In the genomic region with DNA sequence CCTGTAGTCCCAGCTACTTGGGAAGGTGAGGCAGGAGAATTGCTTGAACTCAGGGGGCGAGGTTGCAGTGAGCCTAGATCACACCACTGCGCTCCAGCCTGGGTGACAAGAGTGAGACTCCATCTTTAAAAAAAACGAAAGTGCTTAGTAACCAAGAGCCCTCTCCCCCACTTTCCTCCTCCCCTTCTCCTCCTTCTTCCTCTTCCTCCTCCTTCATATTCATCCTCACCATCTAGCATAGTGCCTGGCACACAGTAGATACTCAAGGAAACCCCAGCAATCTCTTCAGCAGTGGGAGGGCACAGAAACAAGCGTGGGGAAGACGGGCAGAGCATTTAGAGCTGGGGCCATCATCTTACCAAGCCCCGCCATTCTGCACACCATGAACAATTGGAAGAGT, we compare ENCODE assay signal across 2 cellular contexts.
TF ChIP-seq lines count a peak whose summit lies in the region.

No MANE protein-coding gene starts in this region.

TF ChIP-seq in IMR-90, 13 proteins besides CTCF, POLR2A, EP300 and RAD21:
- TF ChIP-seq, protein P1, sequence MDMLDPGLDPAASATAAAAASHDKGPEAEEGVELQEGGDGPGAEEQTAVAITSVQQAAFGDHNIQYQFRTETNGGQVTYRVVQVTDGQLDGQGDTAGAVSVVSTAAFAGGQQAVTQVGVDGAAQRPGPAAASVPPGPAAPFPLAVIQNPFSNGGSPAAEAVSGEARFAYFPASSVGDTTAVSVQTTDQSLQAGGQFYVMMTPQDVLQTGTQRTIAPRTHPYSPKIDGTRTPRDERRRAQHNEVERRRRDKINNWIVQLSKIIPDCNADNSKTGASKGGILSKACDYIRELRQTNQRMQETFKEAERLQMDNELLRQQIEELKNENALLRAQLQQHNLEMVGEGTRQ (IDR thresholded peaks at IDR 0.05; ENCODE audit: low read depth, low read length), result no peak
- TF ChIP-seq MAZ (IDR thresholded peaks at IDR 0.05; ENCODE audit: borderline replicate concordance, low read depth, low read length) (no peak), RCOR1 (IDR thresholded peaks at IDR 0.05; ENCODE audit: insufficient replicate concordance, low read length) (no peak), MXI1 (IDR thresholded peaks at IDR 0.05; ENCODE audit: borderline replicate concordance, low read depth, low read length) (no peak)

TF ChIP-seq in K562, 482 proteins besides CTCF, POLR2A, EP300 and RAD21 (continues in another document):
- TF ChIP-seq, protein P2, sequence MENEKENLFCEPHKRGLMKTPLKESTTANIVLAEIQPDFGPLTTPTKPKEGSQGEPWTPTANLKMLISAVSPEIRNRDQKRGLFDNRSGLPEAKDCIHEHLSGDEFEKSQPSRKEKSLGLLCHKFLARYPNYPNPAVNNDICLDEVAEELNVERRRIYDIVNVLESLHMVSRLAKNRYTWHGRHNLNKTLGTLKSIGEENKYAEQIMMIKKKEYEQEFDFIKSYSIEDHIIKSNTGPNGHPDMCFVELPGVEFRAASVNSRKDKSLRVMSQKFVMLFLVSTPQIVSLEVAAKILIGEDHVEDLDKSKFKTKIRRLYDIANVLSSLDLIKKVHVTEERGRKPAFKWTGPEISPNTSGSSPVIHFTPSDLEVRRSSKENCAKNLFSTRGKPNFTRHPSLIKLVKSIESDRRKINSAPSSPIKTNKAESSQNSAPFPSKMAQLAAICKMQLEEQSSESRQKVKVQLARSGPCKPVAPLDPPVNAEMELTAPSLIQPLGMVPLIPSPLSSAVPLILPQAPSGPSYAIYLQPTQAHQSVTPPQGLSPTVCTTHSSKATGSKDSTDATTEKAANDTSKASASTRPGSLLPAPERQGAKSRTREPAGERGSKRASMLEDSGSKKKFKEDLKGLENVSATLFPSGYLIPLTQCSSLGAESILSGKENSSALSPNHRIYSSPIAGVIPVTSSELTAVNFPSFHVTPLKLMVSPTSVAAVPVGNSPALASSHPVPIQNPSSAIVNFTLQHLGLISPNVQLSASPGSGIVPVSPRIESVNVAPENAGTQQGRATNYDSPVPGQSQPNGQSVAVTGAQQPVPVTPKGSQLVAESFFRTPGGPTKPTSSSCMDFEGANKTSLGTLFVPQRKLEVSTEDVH (IDR thresholded peaks at IDR 0.05; ENCODE audit: low read depth, partially characterized antibody), result no peak
- TF ChIP-seq ZNF780A (CRISPR knock-in tag; IDR thresholded peaks at IDR 0.05), result no peak
- TF ChIP-seq, protein P3, sequence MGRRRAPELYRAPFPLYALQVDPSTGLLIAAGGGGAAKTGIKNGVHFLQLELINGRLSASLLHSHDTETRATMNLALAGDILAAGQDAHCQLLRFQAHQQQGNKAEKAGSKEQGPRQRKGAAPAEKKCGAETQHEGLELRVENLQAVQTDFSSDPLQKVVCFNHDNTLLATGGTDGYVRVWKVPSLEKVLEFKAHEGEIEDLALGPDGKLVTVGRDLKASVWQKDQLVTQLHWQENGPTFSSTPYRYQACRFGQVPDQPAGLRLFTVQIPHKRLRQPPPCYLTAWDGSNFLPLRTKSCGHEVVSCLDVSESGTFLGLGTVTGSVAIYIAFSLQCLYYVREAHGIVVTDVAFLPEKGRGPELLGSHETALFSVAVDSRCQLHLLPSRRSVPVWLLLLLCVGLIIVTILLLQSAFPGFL (CRISPR knock-in tag; IDR thresholded peaks at IDR 0.05), result no peak
- TF ChIP-seq ZFP1 (CRISPR knock-in tag; IDR thresholded peaks at IDR 0.05), result no peak
- TF ChIP-seq, protein P4, sequence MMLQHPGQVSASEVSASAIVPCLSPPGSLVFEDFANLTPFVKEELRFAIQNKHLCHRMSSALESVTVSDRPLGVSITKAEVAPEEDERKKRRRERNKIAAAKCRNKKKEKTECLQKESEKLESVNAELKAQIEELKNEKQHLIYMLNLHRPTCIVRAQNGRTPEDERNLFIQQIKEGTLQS (IDR thresholded peaks at IDR 0.05), result no peak
- TF ChIP-seq, protein P4 (CRISPR knock-in tag; conservative IDR thresholded peaks at IDR 0.05), result no peak
- TF ChIP-seq, protein P5, sequence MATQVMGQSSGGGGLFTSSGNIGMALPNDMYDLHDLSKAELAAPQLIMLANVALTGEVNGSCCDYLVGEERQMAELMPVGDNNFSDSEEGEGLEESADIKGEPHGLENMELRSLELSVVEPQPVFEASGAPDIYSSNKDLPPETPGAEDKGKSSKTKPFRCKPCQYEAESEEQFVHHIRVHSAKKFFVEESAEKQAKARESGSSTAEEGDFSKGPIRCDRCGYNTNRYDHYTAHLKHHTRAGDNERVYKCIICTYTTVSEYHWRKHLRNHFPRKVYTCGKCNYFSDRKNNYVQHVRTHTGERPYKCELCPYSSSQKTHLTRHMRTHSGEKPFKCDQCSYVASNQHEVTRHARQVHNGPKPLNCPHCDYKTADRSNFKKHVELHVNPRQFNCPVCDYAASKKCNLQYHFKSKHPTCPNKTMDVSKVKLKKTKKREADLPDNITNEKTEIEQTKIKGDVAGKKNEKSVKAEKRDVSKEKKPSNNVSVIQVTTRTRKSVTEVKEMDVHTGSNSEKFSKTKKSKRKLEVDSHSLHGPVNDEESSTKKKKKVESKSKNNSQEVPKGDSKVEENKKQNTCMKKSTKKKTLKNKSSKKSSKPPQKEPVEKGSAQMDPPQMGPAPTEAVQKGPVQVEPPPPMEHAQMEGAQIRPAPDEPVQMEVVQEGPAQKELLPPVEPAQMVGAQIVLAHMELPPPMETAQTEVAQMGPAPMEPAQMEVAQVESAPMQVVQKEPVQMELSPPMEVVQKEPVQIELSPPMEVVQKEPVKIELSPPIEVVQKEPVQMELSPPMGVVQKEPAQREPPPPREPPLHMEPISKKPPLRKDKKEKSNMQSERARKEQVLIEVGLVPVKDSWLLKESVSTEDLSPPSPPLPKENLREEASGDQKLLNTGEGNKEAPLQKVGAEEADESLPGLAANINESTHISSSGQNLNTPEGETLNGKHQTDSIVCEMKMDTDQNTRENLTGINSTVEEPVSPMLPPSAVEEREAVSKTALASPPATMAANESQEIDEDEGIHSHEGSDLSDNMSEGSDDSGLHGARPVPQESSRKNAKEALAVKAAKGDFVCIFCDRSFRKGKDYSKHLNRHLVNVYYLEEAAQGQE (CRISPR knock-in tag; IDR thresholded peaks at IDR 0.05; ENCODE audit: low read depth), result no peak
- TF ChIP-seq NCOR1 (IDR thresholded peaks at IDR 0.05), result no peak
- TF ChIP-seq, protein P6, sequence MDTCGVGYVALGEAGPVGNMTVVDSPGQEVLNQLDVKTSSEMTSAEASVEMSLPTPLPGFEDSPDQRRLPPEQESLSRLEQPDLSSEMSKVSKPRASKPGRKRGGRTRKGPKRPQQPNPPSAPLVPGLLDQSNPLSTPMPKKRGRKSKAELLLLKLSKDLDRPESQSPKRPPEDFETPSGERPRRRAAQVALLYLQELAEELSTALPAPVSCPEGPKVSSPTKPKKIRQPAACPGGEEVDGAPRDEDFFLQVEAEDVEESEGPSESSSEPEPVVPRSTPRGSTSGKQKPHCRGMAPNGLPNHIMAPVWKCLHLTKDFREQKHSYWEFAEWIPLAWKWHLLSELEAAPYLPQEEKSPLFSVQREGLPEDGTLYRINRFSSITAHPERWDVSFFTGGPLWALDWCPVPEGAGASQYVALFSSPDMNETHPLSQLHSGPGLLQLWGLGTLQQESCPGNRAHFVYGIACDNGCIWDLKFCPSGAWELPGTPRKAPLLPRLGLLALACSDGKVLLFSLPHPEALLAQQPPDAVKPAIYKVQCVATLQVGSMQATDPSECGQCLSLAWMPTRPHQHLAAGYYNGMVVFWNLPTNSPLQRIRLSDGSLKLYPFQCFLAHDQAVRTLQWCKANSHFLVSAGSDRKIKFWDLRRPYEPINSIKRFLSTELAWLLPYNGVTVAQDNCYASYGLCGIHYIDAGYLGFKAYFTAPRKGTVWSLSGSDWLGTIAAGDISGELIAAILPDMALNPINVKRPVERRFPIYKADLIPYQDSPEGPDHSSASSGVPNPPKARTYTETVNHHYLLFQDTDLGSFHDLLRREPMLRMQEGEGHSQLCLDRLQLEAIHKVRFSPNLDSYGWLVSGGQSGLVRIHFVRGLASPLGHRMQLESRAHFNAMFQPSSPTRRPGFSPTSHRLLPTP (IDR thresholded peaks at IDR 0.05; ENCODE audit: borderline replicate concordance, extremely low read depth, insufficient read length), result no peak
- no peak for TF ChIP-seq SUPT5H (IDR thresholded peaks at IDR 0.05)
- TF ChIP-seq HDAC2 (IDR thresholded peaks at IDR 0.05), result no peak
- TF ChIP-seq EGR1 (conservative IDR thresholded peaks at IDR 0.05), result no peak
- no peak for TF ChIP-seq ZMIZ1 (IDR thresholded peaks at IDR 0.05; ENCODE audit: low read depth in 2 of 2, low read length in 2 of 2)
- TF ChIP-seq, protein P7, sequence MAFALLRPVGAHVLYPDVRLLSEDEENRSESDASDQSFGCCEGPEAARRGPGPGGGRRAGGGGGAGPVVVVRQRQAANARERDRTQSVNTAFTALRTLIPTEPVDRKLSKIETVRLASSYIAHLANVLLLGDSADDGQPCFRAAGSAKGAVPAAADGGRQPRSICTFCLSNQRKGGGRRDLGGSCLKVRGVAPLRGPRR (CRISPR knock-in tag; IDR thresholded peaks at IDR 0.05), result no peak
- no peak for TF ChIP-seq ZNF407 (IDR thresholded peaks at IDR 0.05; ENCODE audit: low read depth)
- no peak for TF ChIP-seq SOX6 (IDR thresholded peaks at IDR 0.05)
- no peak for TF ChIP-seq TCFL5 (CRISPR knock-in tag; conservative IDR thresholded peaks at IDR 0.05)
- TF ChIP-seq SIN3B (IDR thresholded peaks at IDR 0.05; ENCODE audit: low read depth), result no peak
- no peak for TF ChIP-seq ELK1 (CRISPR knock-in tag; IDR thresholded peaks at IDR 0.05)
